In the genomic region with DNA sequence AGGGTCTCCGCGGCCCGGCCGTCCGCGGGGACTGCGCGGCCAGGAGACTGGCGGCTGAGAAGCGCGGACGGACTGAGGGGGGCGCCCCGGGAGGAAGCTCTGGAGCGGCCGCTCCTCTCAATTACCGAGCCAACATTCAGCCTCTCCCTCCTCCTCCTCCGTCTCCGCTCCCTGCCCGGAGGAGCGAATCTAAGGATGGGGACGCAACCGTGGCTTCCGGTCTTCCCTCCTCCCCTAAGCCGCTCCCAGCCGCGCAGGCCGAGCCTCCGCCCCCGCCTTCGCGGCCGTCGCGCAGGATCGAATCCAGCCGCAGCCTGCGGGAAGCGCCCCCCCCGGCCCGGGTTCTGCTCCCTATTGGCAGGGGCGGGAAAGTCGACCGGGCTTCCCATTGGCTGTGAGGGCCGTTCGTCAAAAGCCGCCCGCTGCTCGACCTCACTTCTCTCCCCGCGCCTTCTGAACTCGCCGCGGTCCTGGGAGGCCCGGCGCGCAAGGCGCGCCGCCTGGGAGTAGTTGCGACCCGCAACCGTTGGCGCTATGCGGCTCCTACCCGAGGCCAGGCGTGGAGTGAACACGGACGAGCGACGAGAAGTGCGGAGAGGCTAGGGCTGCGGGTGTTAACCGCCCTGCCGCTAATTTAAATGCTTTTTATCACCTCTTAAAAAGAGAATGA, we compare ENCODE assay signal across 1 cellular context.
A peak's percentile ranks its signal among the peaks of the same experiment; 100 is the strongest.
TF ChIP-seq lines count a peak whose summit lies in the region.

TSS of gene HNRNPLL (minus strand) at position 197 of the 670 bp plus-strand sequence. CDS start 302 bp downstream, outside the sequence.

TF ChIP-seq in K562, 482 proteins besides CTCF, POLR2A, EP300 and RAD21 (continued from another document and continues in another):
- peak; percentile 19; the same call in 1 of the 2 replicates for TF ChIP-seq CBX1 (IDR thresholded peaks at IDR 0.05; ENCODE audit: low read depth)
- TF ChIP-seq CREB3L1 (IDR thresholded peaks at IDR 0.05; ENCODE audit: borderline replicate concordance, low read depth), result peak; percentile 21; the same call in 1 of the 2 replicates
- peak; percentile 62; the same call in 1 of the 2 replicates for TF ChIP-seq ESRRA (IDR thresholded peaks at IDR 0.05; ENCODE audit: borderline replicate concordance, low read depth)
- no peak for TF ChIP-seq ZNF316 (IDR thresholded peaks at IDR 0.05)
- no peak for TF ChIP-seq NFE2L1 (tag; IDR thresholded peaks at IDR 0.05; ENCODE audit: borderline replicate concordance, low read depth)
- no peak for TF ChIP-seq TRIM25 (IDR thresholded peaks at IDR 0.05; ENCODE audit: borderline replicate concordance)
- TF ChIP-seq VEZF1 (CRISPR knock-in tag; IDR thresholded peaks at IDR 0.05), result peak; percentile 98
- no peak for TF ChIP-seq FOXM1 (IDR thresholded peaks at IDR 0.05; ENCODE audit: low read depth)
- TF ChIP-seq FOXM1 (CRISPR knock-in tag; IDR thresholded peaks at IDR 0.05; ENCODE audit: low read depth), result no peak
- no peak for TF ChIP-seq ETS2 (tag; IDR thresholded peaks at IDR 0.05; ENCODE audit: borderline replicate concordance, poor library complexity, severe bottlenecking)
- peak; percentile 69 for TF ChIP-seq ZFX (CRISPR knock-in tag; IDR thresholded peaks at IDR 0.05)
- TF ChIP-seq FOS (IDR thresholded peaks at IDR 0.05; ENCODE audit: extremely low read depth, insufficient read length), result peak; percentile 88
- TF ChIP-seq RFX1 (IDR thresholded peaks at IDR 0.05), result no peak
- TF ChIP-seq ELF4 (CRISPR knock-in tag; IDR thresholded peaks at IDR 0.05), result no peak
- TF ChIP-seq, protein P1, sequence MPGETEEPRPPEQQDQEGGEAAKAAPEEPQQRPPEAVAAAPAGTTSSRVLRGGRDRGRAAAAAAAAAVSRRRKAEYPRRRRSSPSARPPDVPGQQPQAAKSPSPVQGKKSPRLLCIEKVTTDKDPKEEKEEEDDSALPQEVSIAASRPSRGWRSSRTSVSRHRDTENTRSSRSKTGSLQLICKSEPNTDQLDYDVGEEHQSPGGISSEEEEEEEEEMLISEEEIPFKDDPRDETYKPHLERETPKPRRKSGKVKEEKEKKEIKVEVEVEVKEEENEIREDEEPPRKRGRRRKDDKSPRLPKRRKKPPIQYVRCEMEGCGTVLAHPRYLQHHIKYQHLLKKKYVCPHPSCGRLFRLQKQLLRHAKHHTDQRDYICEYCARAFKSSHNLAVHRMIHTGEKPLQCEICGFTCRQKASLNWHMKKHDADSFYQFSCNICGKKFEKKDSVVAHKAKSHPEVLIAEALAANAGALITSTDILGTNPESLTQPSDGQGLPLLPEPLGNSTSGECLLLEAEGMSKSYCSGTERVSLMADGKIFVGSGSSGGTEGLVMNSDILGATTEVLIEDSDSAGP (CRISPR knock-in tag; IDR thresholded peaks at IDR 0.05), result no peak
- TF ChIP-seq ARHGAP35 (IDR thresholded peaks at IDR 0.05; ENCODE audit: partially characterized antibody), result no peak
- TF ChIP-seq KLF6 (CRISPR knock-in tag; IDR thresholded peaks at IDR 0.05; ENCODE audit: borderline replicate concordance), result no peak
- peak; percentile 83 for TF ChIP-seq RBFOX2 (IDR thresholded peaks at IDR 0.05; ENCODE audit: low read depth, low read length)
- peak; percentile 96 for TF ChIP-seq ETV1 (tag; conservative IDR thresholded peaks at IDR 0.05; ENCODE audit: low read depth)
- no peak for TF ChIP-seq EWSR1 (IDR thresholded peaks at IDR 0.05; ENCODE audit: borderline replicate concordance, low read depth, partially characterized antibody)
- TF ChIP-seq LCOR (CRISPR knock-in tag; IDR thresholded peaks at IDR 0.05), result peak; percentile 58; the same call in 1 of the 2 replicates
- no peak for TF ChIP-seq FOXK1 (CRISPR knock-in tag; IDR thresholded peaks at IDR 0.05; ENCODE audit: borderline replicate concordance)
- TF ChIP-seq, protein P2, sequence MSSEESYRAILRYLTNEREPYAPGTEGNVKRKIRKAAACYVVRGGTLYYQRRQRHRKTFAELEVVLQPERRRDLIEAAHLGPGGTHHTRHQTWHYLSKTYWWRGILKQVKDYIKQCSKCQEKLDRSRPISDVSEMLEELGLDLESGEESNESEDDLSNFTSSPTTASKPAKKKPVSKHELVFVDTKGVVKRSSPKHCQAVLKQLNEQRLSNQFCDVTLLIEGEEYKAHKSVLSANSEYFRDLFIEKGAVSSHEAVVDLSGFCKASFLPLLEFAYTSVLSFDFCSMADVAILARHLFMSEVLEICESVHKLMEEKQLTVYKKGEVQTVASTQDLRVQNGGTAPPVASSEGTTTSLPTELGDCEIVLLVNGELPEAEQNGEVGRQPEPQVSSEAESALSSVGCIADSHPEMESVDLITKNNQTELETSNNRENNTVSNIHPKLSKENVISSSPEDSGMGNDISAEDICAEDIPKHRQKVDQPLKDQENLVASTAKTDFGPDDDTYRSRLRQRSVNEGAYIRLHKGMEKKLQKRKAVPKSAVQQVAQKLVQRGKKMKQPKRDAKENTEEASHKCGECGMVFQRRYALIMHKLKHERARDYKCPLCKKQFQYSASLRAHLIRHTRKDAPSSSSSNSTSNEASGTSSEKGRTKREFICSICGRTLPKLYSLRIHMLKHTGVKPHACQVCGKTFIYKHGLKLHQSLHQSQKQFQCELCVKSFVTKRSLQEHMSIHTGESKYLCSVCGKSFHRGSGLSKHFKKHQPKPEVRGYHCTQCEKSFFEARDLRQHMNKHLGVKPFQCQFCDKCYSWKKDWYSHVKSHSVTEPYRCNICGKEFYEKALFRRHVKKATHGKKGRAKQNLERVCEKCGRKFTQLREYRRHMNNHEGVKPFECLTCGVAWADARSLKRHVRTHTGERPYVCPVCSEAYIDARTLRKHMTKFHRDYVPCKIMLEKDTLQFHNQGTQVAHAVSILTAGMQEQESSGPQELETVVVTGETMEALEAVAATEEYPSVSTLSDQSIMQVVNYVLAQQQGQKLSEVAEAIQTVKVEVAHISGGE (CRISPR knock-in tag; IDR thresholded peaks at IDR 0.05), result peak in 2 of 3 experiments; percentile 64 to 95; a peak in 4 of 6 replicates
- TF ChIP-seq ZNF584 (CRISPR knock-in tag; IDR thresholded peaks at IDR 0.05; ENCODE audit: low read depth), result no peak
- TF ChIP-seq, protein P3, sequence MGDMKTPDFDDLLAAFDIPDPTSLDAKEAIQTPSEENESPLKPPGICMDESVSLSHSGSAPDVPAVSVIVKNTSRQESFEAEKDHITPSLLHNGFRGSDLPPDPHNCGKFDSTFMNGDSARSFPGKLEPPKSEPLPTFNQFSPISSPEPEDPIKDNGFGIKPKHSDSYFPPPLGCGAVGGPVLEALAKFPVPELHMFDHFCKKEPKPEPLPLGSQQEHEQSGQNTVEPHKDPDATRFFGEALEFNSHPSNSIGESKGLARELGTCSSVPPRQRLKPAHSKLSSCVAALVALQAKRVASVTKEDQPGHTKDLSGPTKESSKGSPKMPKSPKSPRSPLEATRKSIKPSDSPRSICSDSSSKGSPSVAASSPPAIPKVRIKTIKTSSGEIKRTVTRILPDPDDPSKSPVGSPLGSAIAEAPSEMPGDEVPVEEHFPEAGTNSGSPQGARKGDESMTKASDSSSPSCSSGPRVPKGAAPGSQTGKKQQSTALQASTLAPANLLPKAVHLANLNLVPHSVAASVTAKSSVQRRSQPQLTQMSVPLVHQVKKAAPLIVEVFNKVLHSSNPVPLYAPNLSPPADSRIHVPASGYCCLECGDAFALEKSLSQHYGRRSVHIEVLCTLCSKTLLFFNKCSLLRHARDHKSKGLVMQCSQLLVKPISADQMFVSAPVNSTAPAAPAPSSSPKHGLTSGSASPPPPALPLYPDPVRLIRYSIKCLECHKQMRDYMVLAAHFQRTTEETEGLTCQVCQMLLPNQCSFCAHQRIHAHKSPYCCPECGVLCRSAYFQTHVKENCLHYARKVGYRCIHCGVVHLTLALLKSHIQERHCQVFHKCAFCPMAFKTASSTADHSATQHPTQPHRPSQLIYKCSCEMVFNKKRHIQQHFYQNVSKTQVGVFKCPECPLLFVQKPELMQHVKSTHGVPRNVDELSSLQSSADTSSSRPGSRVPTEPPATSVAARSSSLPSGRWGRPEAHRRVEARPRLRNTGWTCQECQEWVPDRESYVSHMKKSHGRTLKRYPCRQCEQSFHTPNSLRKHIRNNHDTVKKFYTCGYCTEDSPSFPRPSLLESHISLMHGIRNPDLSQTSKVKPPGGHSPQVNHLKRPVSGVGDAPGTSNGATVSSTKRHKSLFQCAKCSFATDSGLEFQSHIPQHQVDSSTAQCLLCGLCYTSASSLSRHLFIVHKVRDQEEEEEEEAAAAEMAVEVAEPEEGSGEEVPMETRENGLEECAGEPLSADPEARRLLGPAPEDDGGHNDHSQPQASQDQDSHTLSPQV (IDR thresholded peaks at IDR 0.05), result no peak
- TF ChIP-seq, protein P4, sequence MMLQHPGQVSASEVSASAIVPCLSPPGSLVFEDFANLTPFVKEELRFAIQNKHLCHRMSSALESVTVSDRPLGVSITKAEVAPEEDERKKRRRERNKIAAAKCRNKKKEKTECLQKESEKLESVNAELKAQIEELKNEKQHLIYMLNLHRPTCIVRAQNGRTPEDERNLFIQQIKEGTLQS (IDR thresholded peaks at IDR 0.05), result no peak
- TF ChIP-seq, protein P4 (CRISPR knock-in tag; conservative IDR thresholded peaks at IDR 0.05), result 0 out of 2 replicates have a peak, but pooled peaks have one; percentile 21
- TF ChIP-seq KDM4B (IDR thresholded peaks at IDR 0.05; ENCODE audit: borderline replicate concordance in 2 of 2, low read depth in 1 of 2), result peak in 1 of 2 experiments; percentile 80; a peak in 1 of 4 replicates
- no peak for TF ChIP-seq TCF7L2 (IDR thresholded peaks at IDR 0.05; ENCODE audit: low read depth, low read length)
- TF ChIP-seq HNRNPLL (IDR thresholded peaks at IDR 0.05; ENCODE audit: low read depth, low read length, poor library complexity, severe bottlenecking), result peak; percentile 90
- TF ChIP-seq, protein P5, sequence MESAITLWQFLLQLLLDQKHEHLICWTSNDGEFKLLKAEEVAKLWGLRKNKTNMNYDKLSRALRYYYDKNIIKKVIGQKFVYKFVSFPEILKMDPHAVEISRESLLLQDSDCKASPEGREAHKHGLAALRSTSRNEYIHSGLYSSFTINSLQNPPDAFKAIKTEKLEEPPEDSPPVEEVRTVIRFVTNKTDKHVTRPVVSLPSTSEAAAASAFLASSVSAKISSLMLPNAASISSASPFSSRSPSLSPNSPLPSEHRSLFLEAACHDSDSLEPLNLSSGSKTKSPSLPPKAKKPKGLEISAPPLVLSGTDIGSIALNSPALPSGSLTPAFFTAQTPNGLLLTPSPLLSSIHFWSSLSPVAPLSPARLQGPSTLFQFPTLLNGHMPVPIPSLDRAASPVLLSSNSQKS (CRISPR knock-in tag; IDR thresholded peaks at IDR 0.05), result no peak
- TF ChIP-seq POLR3A (IDR thresholded peaks at IDR 0.05; ENCODE audit: borderline replicate concordance, extremely low read depth, insufficient read depth, insufficient read length), result no peak
- TF ChIP-seq ZNF174 (CRISPR knock-in tag; IDR thresholded peaks at IDR 0.05), result no peak
- TF ChIP-seq TRIM28 (IDR thresholded peaks at IDR 0.05), result no peak
- TF ChIP-seq, protein P6, sequence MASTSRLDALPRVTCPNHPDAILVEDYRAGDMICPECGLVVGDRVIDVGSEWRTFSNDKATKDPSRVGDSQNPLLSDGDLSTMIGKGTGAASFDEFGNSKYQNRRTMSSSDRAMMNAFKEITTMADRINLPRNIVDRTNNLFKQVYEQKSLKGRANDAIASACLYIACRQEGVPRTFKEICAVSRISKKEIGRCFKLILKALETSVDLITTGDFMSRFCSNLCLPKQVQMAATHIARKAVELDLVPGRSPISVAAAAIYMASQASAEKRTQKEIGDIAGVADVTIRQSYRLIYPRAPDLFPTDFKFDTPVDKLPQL (IDR thresholded peaks at IDR 0.05; ENCODE audit: extremely low read depth, insufficient read length), result peak; percentile 59
- TF ChIP-seq ZNF57 (CRISPR knock-in tag; IDR thresholded peaks at IDR 0.05), result no peak
- TF ChIP-seq ZBTB17 (CRISPR knock-in tag; IDR thresholded peaks at IDR 0.05), result no peak
- no peak for TF ChIP-seq KLF10 (CRISPR knock-in tag; IDR thresholded peaks at IDR 0.05)
- no peak for TF ChIP-seq U2AF2 (optimal IDR thresholded peaks at IDR 0.05; ENCODE audit: low read depth, low read length)
- TF ChIP-seq MAFF (IDR thresholded peaks at IDR 0.05; ENCODE audit: low read length), result no peak
- TF ChIP-seq NCOA6 (IDR thresholded peaks at IDR 0.05), result no peak
- TF ChIP-seq TBL1XR1 (IDR thresholded peaks at IDR 0.05; ENCODE audit: low read length in 2 of 2), result peak in 1 of 2 experiments; percentile 67; a peak in 2 of 4 replicates
